In the genomic region with DNA sequence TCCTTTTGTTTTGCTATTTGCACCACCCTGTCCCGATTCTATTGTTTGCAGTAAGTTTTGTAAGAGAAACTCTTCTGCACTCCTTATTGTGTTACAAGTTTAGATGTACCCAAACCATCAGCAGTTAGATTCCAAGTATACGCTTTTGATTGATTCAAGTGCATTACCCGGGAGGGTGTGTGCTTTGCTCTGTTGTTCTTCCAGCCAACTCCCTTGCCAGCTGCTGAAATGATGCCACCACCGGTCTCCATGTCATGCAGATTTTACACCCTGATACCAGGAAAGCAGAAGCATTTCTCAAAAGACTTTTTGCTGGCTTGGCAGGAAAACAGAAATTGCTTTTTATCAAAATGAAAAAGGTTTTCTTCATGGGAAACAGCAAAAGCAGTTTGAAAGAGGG, we compare ENCODE assay signal across 20 cellular contexts.
A peak's percentile ranks its signal among the peaks of the same experiment; 100 is the strongest.
DNase-seq lines count a peak whose midpoint lies in the region; ATAC-seq lines count a peak whose summit lies in the region.
"Had no signal": no experiment of that assay in that cellular context is flagged by ENCODE, and none has a peak within 500 bp of the region (broad histone marks: within the 10 kb centered on the region; RNA-seq: fewer than 3 reads in every experiment).

No MANE protein-coding gene starts in this region.

- peak overlapping the region; percentile 86 for H3K27ac Mint-ChIP-seq in activated CD4-positive, alpha-beta T cell treated with anti-CD3 and anti-CD28 coated beads for 36 hours
- H3K27ac Mint-ChIP-seq: activated CD8-positive, alpha-beta T cell treated with anti-CD3 and anti-CD28 coated beads for 36 hours had no signal

- no peak overlapping the region for H2AFZ ChIP-seq in GM23248

- 13 to 14% methylated on average over 4 of the region's 4 CpGs for WGBS in GM23248 (ENCODE audit: low coverage in 1 of 2, low lambda C conversion rate in 2 of 2, missing lambda C conversion rate in 2 of 2), 2 experiments

- no peaks in the 10 kb centered on the region for H3K9me3 ChIP-seq in effector memory CD4-positive, alpha-beta T cell (ENCODE audit: control insufficient read depth, low read length)
- no peaks in the 10 kb centered on the region for H3K9me3 ChIP-seq in GM23248 (ENCODE audit: low read depth)
- H3K9me3 ChIP-seq: uterus had no signal

- ATAC-seq in activated CD4-positive, alpha-beta T cell treated with anti-CD3 and anti-CD28 coated beads for 36 hours = no peak

- peak; percentile 46 for DNase-seq in activated CD4-positive, alpha-beta T cell treated with anti-CD3 and anti-CD28 coated beads for 36 hours
- no peak for DNase-seq in activated CD4-positive, alpha-beta T cell treated with anti-CD3 and anti-CD28 coated beads, Interleukin-2, amount 50 U/mL, for 4 hours
- peak in 4 of 6 experiments; percentile 3 to 62 (median 46) for DNase-seq in stimulated activated naive CD4-positive, alpha-beta T cell (lab: John Stamatoyannopoulos, UW)
- DNase-seq in stimulated activated naive CD4-positive, alpha-beta T cell treated with Interleukin-2 at 50 U/mL for 16 hours (lab: John Stamatoyannopoulos, UW) = no peak
- DNase-seq in effector memory CD4-positive, alpha-beta T cell = no peak
- no peak for DNase-seq in GM23248
- no peak for DNase-seq in SKM-1 (lab: John Stamatoyannopoulos, UW; ENCODE audit: unreplicated experiment)
- DNase-seq in activated CD8-positive, alpha-beta memory T cell treated with anti-CD3 and anti-CD28 coated beads for 24 hours = no peak
- DNase-seq: activated CD8-positive, alpha-beta T cell treated with anti-CD3 and anti-CD28 coated beads for 36 hours; Calu3; caudate nucleus; dorsolateral prefrontal cortex; HCEC 1CT; hypothalamus; KG1; occipital lobe; RPMI8226; stimulated activated CD4-positive, alpha-beta T cell treated with anti-CD3 and anti-CD28 coated beads, Interleukin-4, amount 100 ng/mL, for 4 hours; SW 1271; uterus had no signal

- POLR2A ChIA-PET in activated CD4-positive, alpha-beta T cell treated with anti-CD3 and anti-CD28 coated beads for 36 hours (lab: Charles Lee) = no interaction called here

- intact Hi-C loops in activated CD4-positive, alpha-beta T cell treated with anti-CD3 and anti-CD28 coated beads for 36 hours (cut with DNase I, micrococcal nuclease) = no loop called here

- H3K79me2 ChIP-seq in GM23248 (ENCODE audit: insufficient read depth) = no peaks in the 10 kb centered on the region

- peak overlapping the region; percentile 35 for H3K4me3 Mint-ChIP-seq in activated CD4-positive, alpha-beta T cell treated with anti-CD3 and anti-CD28 coated beads for 36 hours
- H3K4me3 Mint-ChIP-seq: activated CD8-positive, alpha-beta T cell treated with anti-CD3 and anti-CD28 coated beads for 36 hours had no signal

- no peaks in the 10 kb centered on the region for H3K27me3 Mint-ChIP-seq in activated CD4-positive, alpha-beta T cell treated with anti-CD3 and anti-CD28 coated beads for 36 hours
- H3K27me3 Mint-ChIP-seq: activated CD8-positive, alpha-beta T cell treated with anti-CD3 and anti-CD28 coated beads for 36 hours had no signal

- no peaks in the 10 kb centered on the region; the same call in 1 of the 2 replicates for H3F3A ChIP-seq in GM23248 (ENCODE audit: insufficient read depth)

- H3K9ac ChIP-seq in GM23248 = no peak overlapping the region

- H3K27me3 ChIP-seq in effector memory CD4-positive, alpha-beta T cell (replicated peaks; ENCODE audit: control insufficient read depth, insufficient read depth, low read length, poor library complexity, severe bottlenecking) = no peaks in the 10 kb centered on the region
- H3K27me3 ChIP-seq in GM23248 (replicated peaks; ENCODE audit: insufficient read depth) = no peaks in the 10 kb centered on the region; the same call in 1 of the 2 replicates
- H3K27me3 ChIP-seq: uterus had no signal

- H4K20me1 ChIP-seq in GM23248 (ENCODE audit: insufficient read depth) = no peaks in the 10 kb centered on the region

- H3K27ac ChIP-seq in effector memory CD4-positive, alpha-beta T cell (ENCODE audit: insufficient read depth, low read length, poor library complexity, severe bottlenecking) = peak overlapping the region; percentile 44
- H3K27ac ChIP-seq in GM23248 = no peak overlapping the region
- H3K27ac ChIP-seq: dorsolateral prefrontal cortex, uterus had no signal

- peaks cover 27% of the 10 kb centered on the region for H3K36me3 Mint-ChIP-seq in activated CD4-positive, alpha-beta T cell treated with anti-CD3 and anti-CD28 coated beads for 36 hours (ENCODE audit: low read depth)

- no peaks in the 10 kb centered on the region for H3K9me2 ChIP-seq in GM23248 (ENCODE audit: insufficient read depth)

- H3K4me1 ChIP-seq in effector memory CD4-positive, alpha-beta T cell (ENCODE audit: control insufficient read depth, insufficient read depth, low read length, poor library complexity, severe bottlenecking) = peaks cover 6% of the 10 kb centered on the region
- H3K4me1 ChIP-seq in GM23248 (ENCODE audit: insufficient read depth) = peaks cover 27% of the 10 kb centered on the region
- H3K4me1 ChIP-seq: uterus had no signal

- H3K4me1 Mint-ChIP-seq in activated CD4-positive, alpha-beta T cell treated with anti-CD3 and anti-CD28 coated beads for 36 hours = peaks cover 90% of the 10 kb centered on the region

- in situ Hi-C loops in GM23248 (cut with MboI) = no loop called here

- H3K9me3 Mint-ChIP-seq in activated CD4-positive, alpha-beta T cell treated with anti-CD3 and anti-CD28 coated beads for 36 hours (ENCODE audit: low read depth) = peaks cover 10% of the 10 kb centered on the region

- CTCF ChIA-PET in activated CD4-positive, alpha-beta T cell treated with anti-CD3 and anti-CD28 coated beads for 36 hours (lab: Charles Lee) = interaction anchor here (1.0 to 2.4 kb wide), 5 partner anchors 10 to 37 kb away, joined by 3 to 7 read pairs (median 4); no protein-coding TSS in a partner anchor

- no peak overlapping the region for H3K4me3 ChIP-seq in effector memory CD4-positive, alpha-beta T cell (ENCODE audit: insufficient read depth, low read depth, low read length, poor library complexity, severe bottlenecking)
- H3K4me3 ChIP-seq in GM23248 = no peak overlapping the region
- H3K4me3 ChIP-seq: dorsolateral prefrontal cortex, uterus had no signal

- H3K4me2 ChIP-seq in GM23248 (ENCODE audit: unreplicated experiment) = no peak overlapping the region

- H3K36me3 ChIP-seq in effector memory CD4-positive, alpha-beta T cell (ENCODE audit: control insufficient read depth, insufficient read depth, low read length) = no peaks in the 10 kb centered on the region
- no peaks in the 10 kb centered on the region for H3K36me3 ChIP-seq in GM23248 (ENCODE audit: low read depth)
- H3K36me3 ChIP-seq: uterus had no signal

Comparison
In these comparisons a context has a peak if more than half of its experiments do, and no peak if none do; other contexts are left out.
1. DNase-seq: peak in activated CD4-positive, alpha-beta T cell treated with anti-CD3 and anti-CD28 coated beads for 36 hours (single experiment) and stimulated activated naive CD4-positive, alpha-beta T cell (4 of 6); none in activated CD4-positive, alpha-beta T cell treated with anti-CD3 and anti-CD28 coated beads, Interleukin-2, amount 50 U/mL, for 4 hours (0 of 2), stimulated activated naive CD4-positive, alpha-beta T cell treated with Interleukin-2 at 50 U/mL for 16 hours (single experiment), effector memory CD4-positive, alpha-beta T cell (0 of 3), GM23248 (single experiment), SKM-1 (single experiment) and activated CD8-positive, alpha-beta memory T cell treated with anti-CD3 and anti-CD28 coated beads for 24 hours (single experiment).